ENCODE assay signal across 8 cellular contexts in genomic region chr4:122764808-122765189, GRCh38. TPM values are rescaled to one million over a fixed set of nuclear protein-coding genes. Genes with fewer than 3 reads are reported as not detected.
DNase-seq lines count a peak whose midpoint lies in the region; ATAC-seq and TF ChIP-seq lines count a peak whose summit lies in the region.

No MANE protein-coding gene starts in this region.

- 48 to 55% methylated on average over 1 of the region's 1 CpG for WGBS in aorta, 2 donors

- TF ChIP-seq CTCF in AG10803 (conservative IDR thresholded peaks at IDR 0.05; ENCODE audit: low read length) (no peak), astrocyte of the spinal cord (IDR thresholded peaks at IDR 0.05; ENCODE audit: low read depth, low read length) (no peak)

- DNase-seq in AG10803 (ENCODE audit: low read depth): peak; percentile 94
- DNase-seq in astrocyte of the spinal cord (ENCODE audit: low read depth, low spot score): peak; percentile 75
- no peak for DNase-seq in NCI-H1092 (lab: John Stamatoyannopoulos, UW)
- DNase-seq in COLO829 (ENCODE audit: low spot score): no peak
- no peak for DNase-seq in aorta
- no peak for DNase-seq in DMS53 treated with DMSO at 0.1 percent for 48 hours (lab: John Stamatoyannopoulos, UW; ENCODE audit: unreplicated experiment)

- ATAC-seq in GM19463 (IDR thresholded peaks at IDR 0.05; ENCODE audit: unreplicated experiment) (peak; percentile 90), HG03432 (IDR thresholded peaks at IDR 0.05; ENCODE audit: unreplicated experiment) (peak; percentile 94), aorta (ENCODE audit: low FRiP score) (no peak)

- H3K4me1 ChIP-seq in aorta (ENCODE audit: control insufficient read depth in 1 of 2, insufficient read depth in 2 of 2, low read length in 2 of 2): peaks cover 0 to 2% of the 10 kb centered on the region in 2 donors

- no peaks in the 10 kb centered on the region for H3K9me3 ChIP-seq in aorta (ENCODE audit: control insufficient read depth, low read length)

- intact Hi-C loops in aorta (cut with DNase I): loop anchor here in 1 of 2 donors (5.0 kb wide), 2 partner anchors 63 to 148 kb away; partner anchors contain the start of gene FGF2

- H3K4me3 ChIP-seq in AG10803 (ENCODE audit: low read length) (peak overlapping the region; percentile 26), astrocyte of the spinal cord (ENCODE audit: low read depth, low read length) (no peak overlapping the region), aorta (ENCODE audit: low read length in 2 of 2) (no peak overlapping the region)

- H3K36me3 ChIP-seq in aorta (ENCODE audit: control insufficient read depth in 1 of 2, insufficient read depth in 2 of 2, low read length in 1 of 2): no peaks in the 10 kb centered on the region

- no peak overlapping the region for H3K27ac ChIP-seq in aorta (ENCODE audit: low read depth in 1 of 2, low read length in 2 of 2)

- in situ Hi-C loops in astrocyte of the spinal cord (cut with HindIII; ENCODE audit: low sequenced_read_pairs): loop anchor here (25.0 kb wide), 1 partner anchor 148 kb away; the partner anchor contains the start of gene NUDT6

- H3K27me3 ChIP-seq in aorta (ENCODE audit: control insufficient read depth in 1 of 2, insufficient read depth in 2 of 2, low read length in 1 of 2): no peaks in the 10 kb centered on the region

RNA-seq across cellular contexts. Expression of gene BBS12, which starts 32.3 kb away (rescaled TPM):
- 1 to 10 TPM; 3.2 to 3.8 TPM for total RNA-seq in aorta
- polyA plus RNA-seq in aorta: 1 to 10 TPM; 2.5 to 2.8 TPM

Comparison
In these comparisons a context has a peak if more than half of its experiments do, and no peak if none do; other contexts are left out.
1. DNase-seq: peak in AG10803 (single experiment) and astrocyte of the spinal cord (single experiment); none in NCI-H1092 (single experiment), COLO829 (single experiment), aorta (0 of 2) and DMS53 treated with DMSO at 0.1 percent for 48 hours (single experiment).